ENCODE assay signal across 8 cellular contexts in the genomic region with DNA sequence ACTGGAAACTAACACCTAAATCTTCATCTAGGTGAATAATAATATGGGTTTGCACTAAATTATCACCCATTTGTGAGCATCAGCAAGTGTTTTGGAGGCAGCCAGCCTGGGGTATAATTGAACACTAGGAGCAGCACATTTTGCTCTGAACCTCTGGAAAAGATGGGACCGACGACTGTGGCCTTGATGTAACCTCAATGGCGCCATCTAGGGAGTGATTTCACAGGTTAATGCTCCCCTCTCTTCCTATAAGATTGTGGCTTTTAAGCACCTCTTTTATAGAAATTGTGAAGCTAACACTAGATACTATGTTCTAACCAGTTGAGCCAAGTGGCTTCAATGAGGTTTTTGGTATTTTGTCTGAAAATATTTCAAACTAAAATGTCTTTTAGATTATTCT.
DNase-seq lines count a peak whose midpoint lies in the region; ATAC-seq, FAIRE-seq and TF ChIP-seq lines count a peak whose summit lies in the region.

No MANE protein-coding gene starts in this region.

- no peak for TF ChIP-seq CTCF in ovary (IDR thresholded peaks at IDR 0.05)

- no peaks in the 10 kb centered on the region for H3K9me3 ChIP-seq in small intestine (ENCODE audit: control insufficient read depth, low read depth)
- no peaks in the 10 kb centered on the region for H3K9me3 ChIP-seq in ovary

- intact Hi-C loops in activated CD4-positive, alpha-beta T cell treated with anti-CD3 and anti-CD28 coated beads for 36 hours (cut with DNase I, micrococcal nuclease) = loop anchor here in 1 of 2 experiments (1.0 kb wide), 1 partner anchor 225 kb away; no protein-coding TSS in a partner anchor
- intact Hi-C loops in ovary (cut with DNase I) = no loop called here

- H3K4me3 ChIP-seq in small intestine (ENCODE audit: low read depth in 1 of 2, low read length in 2 of 2) (no peak overlapping the region), ovary (no peak overlapping the region)

- no peak for FAIRE-seq in small intestine (lab: Jason Lieb, UNC)

- H3K36me3 Mint-ChIP-seq in activated CD4-positive, alpha-beta T cell treated with anti-CD3 and anti-CD28 coated beads for 36 hours (ENCODE audit: low read depth) = no peaks in the 10 kb centered on the region
- no peaks in the 10 kb centered on the region for H3K36me3 Mint-ChIP-seq in activated CD4-positive, alpha-beta memory T cell treated with anti-CD3 and anti-CD28 coated beads, Interleukin-2, amount 10 ng/mL, durations not matched to agents 7 days and 5 days (ENCODE audit: low read depth)

- H3K4me1 ChIP-seq in small intestine (ENCODE audit: control insufficient read depth in 2 of 2, insufficient read depth in 1 of 2, low read depth in 1 of 2, low read length in 1 of 2) = no peaks in the 10 kb centered on the region
- no peaks in the 10 kb centered on the region for H3K4me1 ChIP-seq in ovary (ENCODE audit: insufficient read depth)

- CTCF ChIA-PET in activated CD4-positive, alpha-beta T cell treated with anti-CD3 and anti-CD28 coated beads for 36 hours (lab: Charles Lee) = interaction anchor here (0.6 kb wide), 1 partner anchor 630 kb away, joined by 3 read pairs; no protein-coding TSS in a partner anchor
- CTCF ChIA-PET in activated CD4-positive, alpha-beta memory T cell treated with anti-CD3 and anti-CD28 coated beads, Interleukin-2, amount 10 ng/mL, durations not matched to agents 7 days and 5 days (lab: Charles Lee) = no interaction called here

- no peak overlapping the region for H3K27ac Mint-ChIP-seq in activated CD4-positive, alpha-beta T cell treated with anti-CD3 and anti-CD28 coated beads for 36 hours
- no peak overlapping the region for H3K27ac Mint-ChIP-seq in activated CD4-positive, alpha-beta memory T cell treated with anti-CD3 and anti-CD28 coated beads, Interleukin-2, amount 10 ng/mL, durations not matched to agents 7 days and 5 days

- TF ChIP-seq EP300 in ovary (IDR thresholded peaks at IDR 0.05) = no peak

- WGBS in small intestine, 3 donors = 1 to 8% (median 6%) methylated on average over 3 of the region's 3 CpGs
- 12 to 24% (median 24%) methylated on average over 3 of the region's 3 CpGs for WGBS in ovary, 3 donors

- H3K36me3 ChIP-seq in small intestine (ENCODE audit: control insufficient read depth in 2 of 2, insufficient read depth in 2 of 2, low read length in 2 of 2) = no peaks in the 10 kb centered on the region
- H3K36me3 ChIP-seq in ovary = no peaks in the 10 kb centered on the region

- H3K27ac ChIP-seq in small intestine (ENCODE audit: low read depth in 1 of 2, low read length in 1 of 2) (no peak overlapping the region), ovary (no peak overlapping the region)

- no peak for ATAC-seq in activated CD4-positive, alpha-beta T cell treated with anti-CD3 and anti-CD28 coated beads for 36 hours

- no peaks in the 10 kb centered on the region for H3K9me3 Mint-ChIP-seq in activated CD4-positive, alpha-beta T cell treated with anti-CD3 and anti-CD28 coated beads for 36 hours (ENCODE audit: low read depth)
- no peaks in the 10 kb centered on the region for H3K9me3 Mint-ChIP-seq in activated CD4-positive, alpha-beta memory T cell treated with anti-CD3 and anti-CD28 coated beads, Interleukin-2, amount 10 ng/mL, durations not matched to agents 7 days and 5 days

- DNase-seq in activated CD4-positive, alpha-beta T cell treated with anti-CD3 and anti-CD28 coated beads for 36 hours = peak; percentile 8
- no peak for DNase-seq in activated CD4-positive, alpha-beta T cell treated with anti-CD3 and anti-CD28 coated beads for 4 hours
- peak; percentile 89 for DNase-seq in NCI-H2029 treated with DMSO at 0.1 percent for 48 hours (lab: John Stamatoyannopoulos, UW)
- DNase-seq in astrocyte of the hippocampus (ENCODE audit: low read depth, low spot score) = peak; percentile 7
- peak; percentile 18 for DNase-seq in small intestine
- DNase-seq in stimulated activated naive CD4-positive, alpha-beta T cell treated with Interleukin-2 at 50 U/mL for 16 hours (lab: John Stamatoyannopoulos, UW) = no peak
- no peak for DNase-seq in activated CD4-positive, alpha-beta memory T cell treated with anti-CD3 and anti-CD28 coated beads, Interleukin-2, amount 10 ng/mL, durations not matched to agents 7 days and 5 days
- DNase-seq in ovary = no peak

- no peaks in the 10 kb centered on the region for H3K27me3 Mint-ChIP-seq in activated CD4-positive, alpha-beta T cell treated with anti-CD3 and anti-CD28 coated beads for 36 hours
- H3K27me3 Mint-ChIP-seq in activated CD4-positive, alpha-beta memory T cell treated with anti-CD3 and anti-CD28 coated beads, Interleukin-2, amount 10 ng/mL, durations not matched to agents 7 days and 5 days = no peaks in the 10 kb centered on the region

- POLR2A ChIA-PET in activated CD4-positive, alpha-beta T cell treated with anti-CD3 and anti-CD28 coated beads for 36 hours (lab: Charles Lee) = no interaction called here
- POLR2A ChIA-PET in activated CD4-positive, alpha-beta memory T cell treated with anti-CD3 and anti-CD28 coated beads, Interleukin-2, amount 10 ng/mL, durations not matched to agents 7 days and 5 days (lab: Charles Lee) = no interaction called here

- no peaks in the 10 kb centered on the region for H3K27me3 ChIP-seq in small intestine (ENCODE audit: control insufficient read depth in 2 of 2, insufficient read depth in 2 of 2, low read length in 2 of 2)
- H3K27me3 ChIP-seq in ovary = no peaks in the 10 kb centered on the region

- H3K4me1 Mint-ChIP-seq in activated CD4-positive, alpha-beta T cell treated with anti-CD3 and anti-CD28 coated beads for 36 hours = no peaks in the 10 kb centered on the region
- H3K4me1 Mint-ChIP-seq in activated CD4-positive, alpha-beta memory T cell treated with anti-CD3 and anti-CD28 coated beads, Interleukin-2, amount 10 ng/mL, durations not matched to agents 7 days and 5 days = no peaks in the 10 kb centered on the region

- no peak for TF ChIP-seq POLR2A in ovary (IDR thresholded peaks at IDR 0.05)

- no peak overlapping the region for H3K4me3 Mint-ChIP-seq in activated CD4-positive, alpha-beta T cell treated with anti-CD3 and anti-CD28 coated beads for 36 hours
- H3K4me3 Mint-ChIP-seq in activated CD4-positive, alpha-beta memory T cell treated with anti-CD3 and anti-CD28 coated beads, Interleukin-2, amount 10 ng/mL, durations not matched to agents 7 days and 5 days = no peak overlapping the region

Comparison
In these comparisons a context has a peak if more than half of its experiments do, and no peak if none do; other contexts are left out.
1. DNase-seq: peak in activated CD4-positive, alpha-beta T cell treated with anti-CD3 and anti-CD28 coated beads for 36 hours (single experiment), NCI-H2029 treated with DMSO at 0.1 percent for 48 hours (single experiment), astrocyte of the hippocampus (single experiment) and small intestine (single experiment); none in activated CD4-positive, alpha-beta T cell treated with anti-CD3 and anti-CD28 coated beads for 4 hours (0 of 2), stimulated activated naive CD4-positive, alpha-beta T cell treated with Interleukin-2 at 50 U/mL for 16 hours (single experiment), activated CD4-positive, alpha-beta memory T cell treated with anti-CD3 and anti-CD28 coated beads, Interleukin-2, amount 10 ng/mL, durations not matched to agents 7 days and 5 days (single experiment) and ovary (0 of 5).